1 cellular context compared by ENCODE assay signal in genomic region chr1:91727763-91728162, GRCh38.
TF ChIP-seq lines count a peak whose summit lies in the region.

No MANE protein-coding gene starts in this region.

TF ChIP-seq in K562, 482 proteins besides CTCF, POLR2A, EP300 and RAD21 (continued from another document and continues in another):
- TF ChIP-seq ZNF655 (CRISPR knock-in tag; IDR thresholded peaks at IDR 0.05) (no peak), FOSL1 (tag; conservative IDR thresholded peaks at IDR 0.05) (no peak), RBFOX2 (IDR thresholded peaks at IDR 0.05; ENCODE audit: low read depth, low read length) (no peak), FIP1L1 (IDR thresholded peaks at IDR 0.05; ENCODE audit: low read depth, low read length, poor library complexity, severe bottlenecking) (no peak), ZNF551 (CRISPR knock-in tag; IDR thresholded peaks at IDR 0.05) (no peak), MAFF (IDR thresholded peaks at IDR 0.05; ENCODE audit: low read length) (peak; percentile 38; the same call in 1 of the 2 replicates), HMBOX1 (IDR thresholded peaks at IDR 0.05) (peak; percentile 31; the same call in 1 of the 2 replicates), ZNF165 (CRISPR knock-in tag; IDR thresholded peaks at IDR 0.05; ENCODE audit: borderline replicate concordance) (no peak), MCM7 (IDR thresholded peaks at IDR 0.05) (no peak), ZNF696 (CRISPR knock-in tag; conservative IDR thresholded peaks at IDR 0.05) (no peak), ZZZ3 (IDR thresholded peaks at IDR 0.05) (no peak), WHSC1 (IDR thresholded peaks at IDR 0.05; ENCODE audit: low read length) (no peak), ZNF449 (CRISPR knock-in tag; IDR thresholded peaks at IDR 0.05) (no peak), BCLAF1 (IDR thresholded peaks at IDR 0.05; ENCODE audit: borderline replicate concordance in 1 of 2, control insufficient read depth in 1 of 2, low read depth in 2 of 2, low read length in 1 of 2) (no peak), FOXJ3 (CRISPR knock-in tag; IDR thresholded peaks at IDR 0.05) (no peak), OTX1 (CRISPR knock-in tag; IDR thresholded peaks at IDR 0.05) (no peak), NR2C2 (CRISPR knock-in tag; IDR thresholded peaks at IDR 0.05) (no peak), NR2C2 (tag; IDR thresholded peaks at IDR 0.05) (no peak), CCNT2 (IDR thresholded peaks at IDR 0.05; ENCODE audit: borderline replicate concordance, extremely low read depth, insufficient read length, low read depth, low read length) (no peak), POLR2AphosphoS5 (IDR thresholded peaks at IDR 0.05; ENCODE audit: control insufficient read depth, insufficient read depth, low read depth, low read length) (peak; percentile 25; the same call in 1 of the 2 replicates), RBM17 (IDR thresholded peaks at IDR 0.05; ENCODE audit: borderline replicate concordance, low read depth, low read length) (no peak), MCM5 (IDR thresholded peaks at IDR 0.05; ENCODE audit: low read depth) (no peak), FOXA3 (CRISPR knock-in tag; conservative IDR thresholded peaks at IDR 0.05 in 1 of 2, IDR thresholded peaks at IDR 0.05 in 1 of 2) (no peak), TCF3 (CRISPR knock-in tag; IDR thresholded peaks at IDR 0.05) (peak; percentile 67), NFE2 (IDR thresholded peaks at IDR 0.05; ENCODE audit: low read depth) (peak; percentile 52; the same call in 1 of the 2 replicates), NR4A1 (CRISPR knock-in tag; IDR thresholded peaks at IDR 0.05) (no peak), NR4A1 (tag; IDR thresholded peaks at IDR 0.05) (peak; percentile 62; the same call in 1 of the 2 replicates), STAG1 (CRISPR knock-in tag; IDR thresholded peaks at IDR 0.05; ENCODE audit: borderline replicate concordance) (no peak), RB1 (IDR thresholded peaks at IDR 0.05; ENCODE audit: low read depth) (no peak), ZFP36 (IDR thresholded peaks at IDR 0.05; ENCODE audit: low read depth, low read length, partially characterized antibody) (no peak), PML (IDR thresholded peaks at IDR 0.05; ENCODE audit: low read length) (no peak)
- TF ChIP-seq, protein P1, sequence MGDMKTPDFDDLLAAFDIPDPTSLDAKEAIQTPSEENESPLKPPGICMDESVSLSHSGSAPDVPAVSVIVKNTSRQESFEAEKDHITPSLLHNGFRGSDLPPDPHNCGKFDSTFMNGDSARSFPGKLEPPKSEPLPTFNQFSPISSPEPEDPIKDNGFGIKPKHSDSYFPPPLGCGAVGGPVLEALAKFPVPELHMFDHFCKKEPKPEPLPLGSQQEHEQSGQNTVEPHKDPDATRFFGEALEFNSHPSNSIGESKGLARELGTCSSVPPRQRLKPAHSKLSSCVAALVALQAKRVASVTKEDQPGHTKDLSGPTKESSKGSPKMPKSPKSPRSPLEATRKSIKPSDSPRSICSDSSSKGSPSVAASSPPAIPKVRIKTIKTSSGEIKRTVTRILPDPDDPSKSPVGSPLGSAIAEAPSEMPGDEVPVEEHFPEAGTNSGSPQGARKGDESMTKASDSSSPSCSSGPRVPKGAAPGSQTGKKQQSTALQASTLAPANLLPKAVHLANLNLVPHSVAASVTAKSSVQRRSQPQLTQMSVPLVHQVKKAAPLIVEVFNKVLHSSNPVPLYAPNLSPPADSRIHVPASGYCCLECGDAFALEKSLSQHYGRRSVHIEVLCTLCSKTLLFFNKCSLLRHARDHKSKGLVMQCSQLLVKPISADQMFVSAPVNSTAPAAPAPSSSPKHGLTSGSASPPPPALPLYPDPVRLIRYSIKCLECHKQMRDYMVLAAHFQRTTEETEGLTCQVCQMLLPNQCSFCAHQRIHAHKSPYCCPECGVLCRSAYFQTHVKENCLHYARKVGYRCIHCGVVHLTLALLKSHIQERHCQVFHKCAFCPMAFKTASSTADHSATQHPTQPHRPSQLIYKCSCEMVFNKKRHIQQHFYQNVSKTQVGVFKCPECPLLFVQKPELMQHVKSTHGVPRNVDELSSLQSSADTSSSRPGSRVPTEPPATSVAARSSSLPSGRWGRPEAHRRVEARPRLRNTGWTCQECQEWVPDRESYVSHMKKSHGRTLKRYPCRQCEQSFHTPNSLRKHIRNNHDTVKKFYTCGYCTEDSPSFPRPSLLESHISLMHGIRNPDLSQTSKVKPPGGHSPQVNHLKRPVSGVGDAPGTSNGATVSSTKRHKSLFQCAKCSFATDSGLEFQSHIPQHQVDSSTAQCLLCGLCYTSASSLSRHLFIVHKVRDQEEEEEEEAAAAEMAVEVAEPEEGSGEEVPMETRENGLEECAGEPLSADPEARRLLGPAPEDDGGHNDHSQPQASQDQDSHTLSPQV (IDR thresholded peaks at IDR 0.05) = peak; percentile 88
- TF ChIP-seq, protein P2, sequence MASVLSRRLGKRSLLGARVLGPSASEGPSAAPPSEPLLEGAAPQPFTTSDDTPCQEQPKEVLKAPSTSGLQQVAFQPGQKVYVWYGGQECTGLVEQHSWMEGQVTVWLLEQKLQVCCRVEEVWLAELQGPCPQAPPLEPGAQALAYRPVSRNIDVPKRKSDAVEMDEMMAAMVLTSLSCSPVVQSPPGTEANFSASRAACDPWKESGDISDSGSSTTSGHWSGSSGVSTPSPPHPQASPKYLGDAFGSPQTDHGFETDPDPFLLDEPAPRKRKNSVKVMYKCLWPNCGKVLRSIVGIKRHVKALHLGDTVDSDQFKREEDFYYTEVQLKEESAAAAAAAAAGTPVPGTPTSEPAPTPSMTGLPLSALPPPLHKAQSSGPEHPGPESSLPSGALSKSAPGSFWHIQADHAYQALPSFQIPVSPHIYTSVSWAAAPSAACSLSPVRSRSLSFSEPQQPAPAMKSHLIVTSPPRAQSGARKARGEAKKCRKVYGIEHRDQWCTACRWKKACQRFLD (CRISPR knock-in tag; IDR thresholded peaks at IDR 0.05) = no peak
- TF ChIP-seq, protein P3, sequence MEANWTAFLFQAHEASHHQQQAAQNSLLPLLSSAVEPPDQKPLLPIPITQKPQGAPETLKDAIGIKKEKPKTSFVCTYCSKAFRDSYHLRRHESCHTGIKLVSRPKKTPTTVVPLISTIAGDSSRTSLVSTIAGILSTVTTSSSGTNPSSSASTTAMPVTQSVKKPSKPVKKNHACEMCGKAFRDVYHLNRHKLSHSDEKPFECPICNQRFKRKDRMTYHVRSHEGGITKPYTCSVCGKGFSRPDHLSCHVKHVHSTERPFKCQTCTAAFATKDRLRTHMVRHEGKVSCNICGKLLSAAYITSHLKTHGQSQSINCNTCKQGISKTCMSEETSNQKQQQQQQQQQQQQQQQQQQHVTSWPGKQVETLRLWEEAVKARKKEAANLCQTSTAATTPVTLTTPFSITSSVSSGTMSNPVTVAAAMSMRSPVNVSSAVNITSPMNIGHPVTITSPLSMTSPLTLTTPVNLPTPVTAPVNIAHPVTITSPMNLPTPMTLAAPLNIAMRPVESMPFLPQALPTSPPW (CRISPR knock-in tag; IDR thresholded peaks at IDR 0.05) = no peak
- TF ChIP-seq, protein P4, sequence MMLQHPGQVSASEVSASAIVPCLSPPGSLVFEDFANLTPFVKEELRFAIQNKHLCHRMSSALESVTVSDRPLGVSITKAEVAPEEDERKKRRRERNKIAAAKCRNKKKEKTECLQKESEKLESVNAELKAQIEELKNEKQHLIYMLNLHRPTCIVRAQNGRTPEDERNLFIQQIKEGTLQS (IDR thresholded peaks at IDR 0.05) = no peak
- TF ChIP-seq, protein P4 (CRISPR knock-in tag; conservative IDR thresholded peaks at IDR 0.05) = no peak
- TF ChIP-seq, protein P5, sequence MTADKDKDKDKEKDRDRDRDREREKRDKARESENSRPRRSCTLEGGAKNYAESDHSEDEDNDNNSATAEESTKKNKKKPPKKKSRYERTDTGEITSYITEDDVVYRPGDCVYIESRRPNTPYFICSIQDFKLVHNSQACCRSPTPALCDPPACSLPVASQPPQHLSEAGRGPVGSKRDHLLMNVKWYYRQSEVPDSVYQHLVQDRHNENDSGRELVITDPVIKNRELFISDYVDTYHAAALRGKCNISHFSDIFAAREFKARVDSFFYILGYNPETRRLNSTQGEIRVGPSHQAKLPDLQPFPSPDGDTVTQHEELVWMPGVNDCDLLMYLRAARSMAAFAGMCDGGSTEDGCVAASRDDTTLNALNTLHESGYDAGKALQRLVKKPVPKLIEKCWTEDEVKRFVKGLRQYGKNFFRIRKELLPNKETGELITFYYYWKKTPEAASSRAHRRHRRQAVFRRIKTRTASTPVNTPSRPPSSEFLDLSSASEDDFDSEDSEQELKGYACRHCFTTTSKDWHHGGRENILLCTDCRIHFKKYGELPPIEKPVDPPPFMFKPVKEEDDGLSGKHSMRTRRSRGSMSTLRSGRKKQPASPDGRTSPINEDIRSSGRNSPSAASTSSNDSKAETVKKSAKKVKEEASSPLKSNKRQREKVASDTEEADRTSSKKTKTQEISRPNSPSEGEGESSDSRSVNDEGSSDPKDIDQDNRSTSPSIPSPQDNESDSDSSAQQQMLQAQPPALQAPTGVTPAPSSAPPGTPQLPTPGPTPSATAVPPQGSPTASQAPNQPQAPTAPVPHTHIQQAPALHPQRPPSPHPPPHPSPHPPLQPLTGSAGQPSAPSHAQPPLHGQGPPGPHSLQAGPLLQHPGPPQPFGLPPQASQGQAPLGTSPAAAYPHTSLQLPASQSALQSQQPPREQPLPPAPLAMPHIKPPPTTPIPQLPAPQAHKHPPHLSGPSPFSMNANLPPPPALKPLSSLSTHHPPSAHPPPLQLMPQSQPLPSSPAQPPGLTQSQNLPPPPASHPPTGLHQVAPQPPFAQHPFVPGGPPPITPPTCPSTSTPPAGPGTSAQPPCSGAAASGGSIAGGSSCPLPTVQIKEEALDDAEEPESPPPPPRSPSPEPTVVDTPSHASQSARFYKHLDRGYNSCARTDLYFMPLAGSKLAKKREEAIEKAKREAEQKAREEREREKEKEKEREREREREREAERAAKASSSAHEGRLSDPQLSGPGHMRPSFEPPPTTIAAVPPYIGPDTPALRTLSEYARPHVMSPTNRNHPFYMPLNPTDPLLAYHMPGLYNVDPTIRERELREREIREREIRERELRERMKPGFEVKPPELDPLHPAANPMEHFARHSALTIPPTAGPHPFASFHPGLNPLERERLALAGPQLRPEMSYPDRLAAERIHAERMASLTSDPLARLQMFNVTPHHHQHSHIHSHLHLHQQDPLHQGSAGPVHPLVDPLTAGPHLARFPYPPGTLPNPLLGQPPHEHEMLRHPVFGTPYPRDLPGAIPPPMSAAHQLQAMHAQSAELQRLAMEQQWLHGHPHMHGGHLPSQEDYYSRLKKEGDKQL (CRISPR knock-in tag; IDR thresholded peaks at IDR 0.05; ENCODE audit: borderline replicate concordance) = no peak
- TF ChIP-seq, protein P6, sequence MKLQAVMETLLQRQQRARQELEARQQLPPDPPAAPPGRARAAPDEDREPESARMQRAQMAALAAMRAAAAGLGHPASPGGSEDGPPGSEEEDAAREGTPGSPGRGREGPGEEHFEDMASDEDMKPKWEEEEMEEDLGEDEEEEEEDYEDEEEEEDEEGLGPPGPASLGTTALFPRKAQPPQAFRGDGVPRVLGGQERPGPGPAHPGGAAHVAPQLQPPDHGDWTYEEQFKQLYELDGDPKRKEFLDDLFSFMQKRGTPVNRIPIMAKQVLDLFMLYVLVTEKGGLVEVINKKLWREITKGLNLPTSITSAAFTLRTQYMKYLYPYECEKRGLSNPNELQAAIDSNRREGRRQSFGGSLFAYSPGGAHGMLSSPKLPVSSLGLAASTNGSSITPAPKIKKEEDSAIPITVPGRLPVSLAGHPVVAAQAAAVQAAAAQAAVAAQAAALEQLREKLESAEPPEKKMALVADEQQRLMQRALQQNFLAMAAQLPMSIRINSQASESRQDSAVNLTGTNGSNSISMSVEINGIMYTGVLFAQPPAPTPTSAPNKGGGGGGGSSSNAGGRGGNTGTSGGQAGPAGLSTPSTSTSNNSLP (IDR thresholded peaks at IDR 0.05; ENCODE audit: borderline replicate concordance, low read depth, low read length) = no peak
